ENCODE assay signal across 28 cellular contexts in the genomic region with DNA sequence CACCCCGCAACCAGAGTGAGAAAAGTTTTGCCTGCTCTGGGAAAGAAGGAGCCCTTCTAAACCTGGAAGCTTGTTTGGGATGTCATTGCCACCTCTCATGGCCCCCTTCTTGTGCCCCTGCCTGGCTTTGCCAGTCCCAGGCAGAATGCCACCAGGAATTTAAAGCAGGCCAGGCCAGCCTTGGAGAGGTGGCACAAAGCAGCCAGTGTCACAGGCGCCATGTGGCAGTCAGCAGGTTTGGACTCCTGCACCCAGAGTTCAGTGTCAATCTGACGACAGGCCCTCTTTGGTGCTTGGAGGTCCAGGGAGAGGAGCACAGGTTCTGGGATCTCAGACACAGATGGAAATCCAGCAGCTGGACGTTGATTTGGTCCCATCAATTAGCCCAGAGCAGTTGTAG.
"Had no signal": no experiment of that assay in that cellular context is flagged by ENCODE, and none has a peak within 500 bp of the region (broad histone marks: within the 10 kb centered on the region; RNA-seq: fewer than 3 reads in every experiment).

No MANE protein-coding gene starts in this region.

- H3K36me3 Mint-ChIP-seq: activated naive CD4-positive, alpha-beta T cell treated with anti-CD3 and anti-CD28 coated beads, Interleukin-2, amount 50 U/mL, for 72 hours had no signal

- H3K4me1 ChIP-seq: adrenal gland, body of pancreas, breast epithelium, Peyer's patch had no signal

- ATAC-seq: activated CD8-positive, alpha-beta T cell treated with anti-CD3 and anti-CD28 coated beads for 36 hours; activated naive CD4-positive, alpha-beta T cell treated with anti-CD3 and anti-CD28 coated beads, Interleukin-2, amount 50 U/mL, for 72 hours; body of pancreas; PC-3 had no signal

- DNase-seq: activated CD4-positive, alpha-beta T cell treated with anti-CD3 and anti-CD28 coated beads, Interleukin-2, amount 10 ng/mL, durations not matched to agents 24 days and 14 days; activated CD4-positive, alpha-beta T cell treated with anti-CD3 and anti-CD28 coated beads, Interleukin-2, amount 50 U/mL, for 4 hours; activated CD8-positive, alpha-beta T cell treated with anti-CD3 and anti-CD28 coated beads for 36 hours; activated gamma-delta T cell treated with Interleukin-2 at 50 U/mL for 16 hours; activated naive CD4-positive, alpha-beta T cell treated with anti-CD3 and anti-CD28 coated beads for 36 hours; activated T-cell treated with anti-CD3 and anti-CD28 coated beads, Interleukin-2, amount 50 U/mL, for 1 hour; adrenal gland; body of pancreas; MM.1S; MV-4-11; NCI-H1092; NCI-H1436 treated with DMSO at 0.1 percent for 48 hours; NCI-H187; NCI-H2029 treated with DMSO at 0.1 percent for 48 hours; NCI-H2107; NCI-H2171; NCI-H510A; NCI-H526; NCI-H748 treated with DMSO at 0.1 percent for 48 hours; NK-92 treated with Interleukin-12 subunit alpha and Interleukin-12 subunit beta, amount 100 ng/mL, for 24 hours; PC-3; Peyer's patch; RPMI8226; SW 1271 had no signal

- H3K27ac ChIP-seq: adrenal gland, body of pancreas, breast epithelium, KMS-11, Peyer's patch had no signal

- H3K27me3 ChIP-seq: adrenal gland, body of pancreas, breast epithelium, Peyer's patch had no signal

- H3K4me3 Mint-ChIP-seq: activated CD4-positive, alpha-beta T cell treated with anti-CD3 and anti-CD28 coated beads, Interleukin-2, amount 10 ng/mL, durations not matched to agents 24 days and 14 days; activated CD8-positive, alpha-beta T cell treated with anti-CD3 and anti-CD28 coated beads for 36 hours; activated naive CD4-positive, alpha-beta T cell treated with anti-CD3 and anti-CD28 coated beads for 36 hours; T-helper 2 cell treated with Interferon-gamma antibody and Interleukin-4, amounts not matched to agents 5 μg/mL and 100 μg/mL, for 36 hours had no signal

- H3K27ac Mint-ChIP-seq: activated CD4-positive, alpha-beta T cell treated with anti-CD3 and anti-CD28 coated beads, Interleukin-2, amount 10 ng/mL, durations not matched to agents 24 days and 14 days; activated CD8-positive, alpha-beta T cell treated with anti-CD3 and anti-CD28 coated beads for 36 hours; activated naive CD4-positive, alpha-beta T cell treated with anti-CD3 and anti-CD28 coated beads for 36 hours; activated naive CD4-positive, alpha-beta T cell treated with anti-CD3 and anti-CD28 coated beads, Interleukin-2, amount 50 U/mL, for 72 hours; T-helper 2 cell treated with Interferon-gamma antibody and Interleukin-4, amounts not matched to agents 5 μg/mL and 100 μg/mL, for 36 hours had no signal

- H3K4me1 Mint-ChIP-seq: activated CD4-positive, alpha-beta T cell treated with anti-CD3 and anti-CD28 coated beads, Interleukin-2, amount 10 ng/mL, durations not matched to agents 24 days and 14 days had no signal

- H3K27me3 Mint-ChIP-seq: activated CD8-positive, alpha-beta T cell treated with anti-CD3 and anti-CD28 coated beads for 36 hours had no signal

- H3K4me3 ChIP-seq: adrenal gland, body of pancreas, breast epithelium, Peyer's patch had no signal

- H3K36me3 ChIP-seq: adrenal gland, breast epithelium, Peyer's patch had no signal

- H3K9me3 ChIP-seq: adrenal gland, body of pancreas, breast epithelium, Peyer's patch had no signal
